2 cellular contexts compared by ENCODE assay signal in the genomic region with DNA sequence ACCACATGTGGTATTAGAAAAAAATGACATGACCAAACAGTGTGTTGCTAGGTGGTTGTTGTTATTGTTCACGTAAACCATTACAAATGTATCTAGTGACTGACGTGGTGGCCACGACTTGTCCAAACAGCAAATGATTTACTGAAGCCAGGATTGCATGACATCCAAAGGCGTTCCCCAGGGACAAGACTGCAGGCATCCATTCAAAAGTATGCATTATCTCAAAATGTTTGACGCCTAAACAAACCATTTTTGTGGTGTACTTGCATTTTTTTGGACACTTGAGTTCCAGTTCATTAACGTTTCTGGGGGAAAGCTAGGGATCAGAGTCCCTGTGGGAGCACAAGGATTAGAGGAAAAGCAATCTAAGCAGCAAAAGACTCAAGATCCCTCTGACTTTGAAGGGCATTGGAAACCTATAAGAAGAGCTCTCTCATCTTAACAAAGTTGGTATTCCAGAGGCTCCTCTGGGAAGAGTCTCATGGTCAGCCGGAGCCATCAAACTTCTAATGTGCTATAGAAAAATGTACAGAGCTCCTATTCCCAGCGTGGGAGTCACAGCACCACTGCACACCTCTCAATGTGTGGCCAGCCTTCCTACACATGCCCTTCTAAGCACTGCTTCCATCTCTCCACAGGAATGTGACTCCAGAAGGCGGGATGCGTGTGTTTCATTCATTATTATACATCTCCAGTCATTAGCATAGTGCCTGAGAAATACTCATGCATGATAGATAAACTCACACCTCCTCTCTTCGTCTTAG.
TF ChIP-seq lines count a peak whose summit lies in the region.

No MANE protein-coding gene starts in this region.

TF ChIP-seq in IMR-90, 13 proteins besides CTCF, POLR2A, EP300 and RAD21:
- TF ChIP-seq MAFK (IDR thresholded peaks at IDR 0.05; ENCODE audit: low read depth, low read length) (no peak), CEBPB (IDR thresholded peaks at IDR 0.05; ENCODE audit: low read depth, low read length) (peak; percentile 55; the same call in 1 of the 2 replicates)

TF ChIP-seq in GM12878, 131 proteins besides CTCF, POLR2A, EP300 and RAD21:
- no peak; the same call in 1 of the 2 replicates for TF ChIP-seq ZNF384 (IDR thresholded peaks at IDR 0.05; ENCODE audit: borderline replicate concordance, low read depth, low read length)
- TF ChIP-seq, protein P1, sequence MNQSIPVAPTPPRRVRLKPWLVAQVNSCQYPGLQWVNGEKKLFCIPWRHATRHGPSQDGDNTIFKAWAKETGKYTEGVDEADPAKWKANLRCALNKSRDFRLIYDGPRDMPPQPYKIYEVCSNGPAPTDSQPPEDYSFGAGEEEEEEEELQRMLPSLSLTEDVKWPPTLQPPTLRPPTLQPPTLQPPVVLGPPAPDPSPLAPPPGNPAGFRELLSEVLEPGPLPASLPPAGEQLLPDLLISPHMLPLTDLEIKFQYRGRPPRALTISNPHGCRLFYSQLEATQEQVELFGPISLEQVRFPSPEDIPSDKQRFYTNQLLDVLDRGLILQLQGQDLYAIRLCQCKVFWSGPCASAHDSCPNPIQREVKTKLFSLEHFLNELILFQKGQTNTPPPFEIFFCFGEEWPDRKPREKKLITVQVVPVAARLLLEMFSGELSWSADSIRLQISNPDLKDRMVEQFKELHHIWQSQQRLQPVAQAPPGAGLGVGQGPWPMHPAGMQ (IDR thresholded peaks at IDR 0.05; ENCODE audit: borderline replicate concordance): no peak
- TF ChIP-seq, protein P2, sequence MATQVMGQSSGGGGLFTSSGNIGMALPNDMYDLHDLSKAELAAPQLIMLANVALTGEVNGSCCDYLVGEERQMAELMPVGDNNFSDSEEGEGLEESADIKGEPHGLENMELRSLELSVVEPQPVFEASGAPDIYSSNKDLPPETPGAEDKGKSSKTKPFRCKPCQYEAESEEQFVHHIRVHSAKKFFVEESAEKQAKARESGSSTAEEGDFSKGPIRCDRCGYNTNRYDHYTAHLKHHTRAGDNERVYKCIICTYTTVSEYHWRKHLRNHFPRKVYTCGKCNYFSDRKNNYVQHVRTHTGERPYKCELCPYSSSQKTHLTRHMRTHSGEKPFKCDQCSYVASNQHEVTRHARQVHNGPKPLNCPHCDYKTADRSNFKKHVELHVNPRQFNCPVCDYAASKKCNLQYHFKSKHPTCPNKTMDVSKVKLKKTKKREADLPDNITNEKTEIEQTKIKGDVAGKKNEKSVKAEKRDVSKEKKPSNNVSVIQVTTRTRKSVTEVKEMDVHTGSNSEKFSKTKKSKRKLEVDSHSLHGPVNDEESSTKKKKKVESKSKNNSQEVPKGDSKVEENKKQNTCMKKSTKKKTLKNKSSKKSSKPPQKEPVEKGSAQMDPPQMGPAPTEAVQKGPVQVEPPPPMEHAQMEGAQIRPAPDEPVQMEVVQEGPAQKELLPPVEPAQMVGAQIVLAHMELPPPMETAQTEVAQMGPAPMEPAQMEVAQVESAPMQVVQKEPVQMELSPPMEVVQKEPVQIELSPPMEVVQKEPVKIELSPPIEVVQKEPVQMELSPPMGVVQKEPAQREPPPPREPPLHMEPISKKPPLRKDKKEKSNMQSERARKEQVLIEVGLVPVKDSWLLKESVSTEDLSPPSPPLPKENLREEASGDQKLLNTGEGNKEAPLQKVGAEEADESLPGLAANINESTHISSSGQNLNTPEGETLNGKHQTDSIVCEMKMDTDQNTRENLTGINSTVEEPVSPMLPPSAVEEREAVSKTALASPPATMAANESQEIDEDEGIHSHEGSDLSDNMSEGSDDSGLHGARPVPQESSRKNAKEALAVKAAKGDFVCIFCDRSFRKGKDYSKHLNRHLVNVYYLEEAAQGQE (IDR thresholded peaks at IDR 0.05; ENCODE audit: low read depth, low read length): no peak
- no peak for TF ChIP-seq SMC3 (IDR thresholded peaks at IDR 0.05; ENCODE audit: borderline replicate concordance, low read length)
- no peak for TF ChIP-seq SP1 (IDR thresholded peaks at IDR 0.05; ENCODE audit: low read depth, low read length)
- TF ChIP-seq RUNX3 (IDR thresholded peaks at IDR 0.05; ENCODE audit: low read length): no peak
- TF ChIP-seq POLR2AphosphoS5 (IDR thresholded peaks at IDR 0.05; ENCODE audit: low read length): no peak
- no peak for TF ChIP-seq CREM (IDR thresholded peaks at IDR 0.05; ENCODE audit: low read depth)
- TF ChIP-seq LARP7 (IDR thresholded peaks at IDR 0.05): no peak
- TF ChIP-seq, protein P3, sequence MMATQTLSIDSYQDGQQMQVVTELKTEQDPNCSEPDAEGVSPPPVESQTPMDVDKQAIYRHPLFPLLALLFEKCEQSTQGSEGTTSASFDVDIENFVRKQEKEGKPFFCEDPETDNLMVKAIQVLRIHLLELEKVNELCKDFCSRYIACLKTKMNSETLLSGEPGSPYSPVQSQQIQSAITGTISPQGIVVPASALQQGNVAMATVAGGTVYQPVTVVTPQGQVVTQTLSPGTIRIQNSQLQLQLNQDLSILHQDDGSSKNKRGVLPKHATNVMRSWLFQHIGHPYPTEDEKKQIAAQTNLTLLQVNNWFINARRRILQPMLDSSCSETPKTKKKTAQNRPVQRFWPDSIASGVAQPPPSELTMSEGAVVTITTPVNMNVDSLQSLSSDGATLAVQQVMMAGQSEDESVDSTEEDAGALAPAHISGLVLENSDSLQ (IDR thresholded peaks at IDR 0.05): peak; percentile 39; the same call in 1 of the 2 replicates
- no peak for TF ChIP-seq STAT1 (conservative IDR thresholded peaks at IDR 0.05)
- TF ChIP-seq, protein P4, sequence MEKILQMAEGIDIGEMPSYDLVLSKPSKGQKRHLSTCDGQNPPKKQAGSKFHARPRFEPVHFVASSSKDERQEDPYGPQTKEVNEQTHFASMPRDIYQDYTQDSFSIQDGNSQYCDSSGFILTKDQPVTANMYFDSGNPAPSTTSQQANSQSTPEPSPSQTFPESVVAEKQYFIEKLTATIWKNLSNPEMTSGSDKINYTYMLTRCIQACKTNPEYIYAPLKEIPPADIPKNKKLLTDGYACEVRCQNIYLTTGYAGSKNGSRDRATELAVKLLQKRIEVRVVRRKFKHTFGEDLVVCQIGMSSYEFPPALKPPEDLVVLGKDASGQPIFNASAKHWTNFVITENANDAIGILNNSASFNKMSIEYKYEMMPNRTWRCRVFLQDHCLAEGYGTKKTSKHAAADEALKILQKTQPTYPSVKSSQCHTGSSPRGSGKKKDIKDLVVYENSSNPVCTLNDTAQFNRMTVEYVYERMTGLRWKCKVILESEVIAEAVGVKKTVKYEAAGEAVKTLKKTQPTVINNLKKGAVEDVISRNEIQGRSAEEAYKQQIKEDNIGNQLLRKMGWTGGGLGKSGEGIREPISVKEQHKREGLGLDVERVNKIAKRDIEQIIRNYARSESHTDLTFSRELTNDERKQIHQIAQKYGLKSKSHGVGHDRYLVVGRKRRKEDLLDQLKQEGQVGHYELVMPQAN (conservative IDR thresholded peaks at IDR 0.05): no peak
- no peak for TF ChIP-seq ESRRA (IDR thresholded peaks at IDR 0.05; ENCODE audit: low read length)
- TF ChIP-seq MEF2B (IDR thresholded peaks at IDR 0.05; ENCODE audit: partially characterized antibody, poor library complexity, severe bottlenecking): peak; percentile 38
- TF ChIP-seq IKZF2 (IDR thresholded peaks at IDR 0.05): peak in 1 of 2 experiments; percentile 16; a peak in 1 of 4 replicates
- peak; percentile 24; the same call in 1 of the 2 replicates for TF ChIP-seq ATF7 (IDR thresholded peaks at IDR 0.05; ENCODE audit: low read depth)
